In the genomic region with DNA sequence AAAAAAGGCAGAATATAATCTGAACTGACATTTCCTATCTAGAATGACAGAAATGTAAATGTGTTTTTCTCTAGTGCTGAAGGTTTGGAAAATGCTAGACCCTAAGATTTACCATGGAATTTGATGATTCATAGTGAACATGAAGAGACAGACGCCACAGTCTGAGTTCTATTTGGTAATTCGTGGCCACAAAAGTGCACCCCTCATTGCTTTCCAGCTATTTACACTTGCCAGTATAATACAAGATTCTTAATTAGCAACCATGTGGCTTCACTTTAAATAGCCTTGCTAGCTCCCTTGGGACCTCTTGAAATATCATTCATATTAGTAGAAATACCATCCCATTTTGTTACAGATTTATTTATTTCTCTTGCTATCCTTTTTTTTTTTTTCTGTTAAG, we compare ENCODE assay signal across 2 cellular contexts.
TF ChIP-seq lines count a peak whose summit lies in the region.

No MANE protein-coding gene starts in this region.

TF ChIP-seq in GM23338, 12 proteins besides CTCF, POLR2A, EP300 and RAD21 (continued from another document):
- TF ChIP-seq ZNF462 (CRISPR knock-in tag; IDR thresholded peaks at IDR 0.05), result no peak
TF ChIP-seq in GM23338: peak in this region for 0.

TF ChIP-seq in SK-N-SH, 30 proteins besides CTCF, POLR2A, EP300 and RAD21 (continued from another document):
- TF ChIP-seq RCOR1 (IDR thresholded peaks at IDR 0.05; ENCODE audit: low read length) (no peak), JUND (IDR thresholded peaks at IDR 0.05) (no peak), GATA2 (CRISPR knock-in tag; IDR thresholded peaks at IDR 0.05) (no peak), POLR2AphosphoS5 (IDR thresholded peaks at IDR 0.05; ENCODE audit: low read depth, low read length) (no peak), FOSL2 (IDR thresholded peaks at IDR 0.05; ENCODE audit: borderline replicate concordance, low read depth) (no peak), MAX (IDR thresholded peaks at IDR 0.05; ENCODE audit: low read depth) (no peak)
- TF ChIP-seq, protein P1, sequence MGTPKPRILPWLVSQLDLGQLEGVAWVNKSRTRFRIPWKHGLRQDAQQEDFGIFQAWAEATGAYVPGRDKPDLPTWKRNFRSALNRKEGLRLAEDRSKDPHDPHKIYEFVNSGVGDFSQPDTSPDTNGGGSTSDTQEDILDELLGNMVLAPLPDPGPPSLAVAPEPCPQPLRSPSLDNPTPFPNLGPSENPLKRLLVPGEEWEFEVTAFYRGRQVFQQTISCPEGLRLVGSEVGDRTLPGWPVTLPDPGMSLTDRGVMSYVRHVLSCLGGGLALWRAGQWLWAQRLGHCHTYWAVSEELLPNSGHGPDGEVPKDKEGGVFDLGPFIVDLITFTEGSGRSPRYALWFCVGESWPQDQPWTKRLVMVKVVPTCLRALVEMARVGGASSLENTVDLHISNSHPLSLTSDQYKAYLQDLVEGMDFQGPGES (IDR thresholded peaks at IDR 0.05; ENCODE audit: low read depth, low read length), result no peak
